ENCODE assay signal across 15 cellular contexts in genomic region chr7:106062521-106062931, GRCh38. TPM values are rescaled to one million over a fixed set of nuclear protein-coding genes. Genes with fewer than 3 reads are reported as not detected.
A peak's percentile ranks its signal among the peaks of the same experiment; 100 is the strongest.
DNase-seq lines count a peak whose midpoint lies in the region; ATAC-seq and TF ChIP-seq lines count a peak whose summit lies in the region.
"Had no signal": no experiment of that assay in that cellular context is flagged by ENCODE, and none has a peak within 500 bp of the region (broad histone marks: within the 10 kb centered on the region; RNA-seq: fewer than 3 reads in every experiment).

No MANE protein-coding gene starts in this region.

- no peaks in the 10 kb centered on the region for H3K36me3 Mint-ChIP-seq in activated T-cell treated with anti-CD3 and anti-CD28 coated beads, Interleukin-2, amount 50 U/mL, for 72 hours (ENCODE audit: insufficient read depth in 2 of 2)

- no peaks in the 10 kb centered on the region for H3K36me3 ChIP-seq in esophagus squamous epithelium
- H3K36me3 ChIP-seq: MG63, thyroid gland had no signal

- TF ChIP-seq CTCF in RWPE1 (conservative IDR thresholded peaks at IDR 0.05; ENCODE audit: low read depth) (no peak), esophagus squamous epithelium (IDR thresholded peaks at IDR 0.05) (no peak)

- no peaks in the 10 kb centered on the region for H3K9me3 ChIP-seq in esophagus squamous epithelium
- H3K9me3 ChIP-seq: MG63, thyroid gland had no signal

- peak overlapping the region; percentile 95 for H3K27ac ChIP-seq in RWPE1
- H3K27ac ChIP-seq in esophagus squamous epithelium = peak overlapping the region; percentile 82 to 91 (median 84)
- H3K27ac ChIP-seq: thyroid gland had no signal

- no peaks in the 10 kb centered on the region for H3K9me3 Mint-ChIP-seq in activated T-cell treated with anti-CD3 and anti-CD28 coated beads, Interleukin-2, amount 50 U/mL, for 72 hours
- no peaks in the 10 kb centered on the region for H3K9me3 Mint-ChIP-seq in stimulated activated naive CD8-positive, alpha-beta T cell treated with anti-CD3 and anti-CD28 coated beads, Interleukin-15, amount 100 ng/mL, for 72 hours

- CTCF ChIA-PET in RWPE1 (lab: Yijun Ruan, JAX) = interaction anchor here (1.2 kb wide), 1 partner anchor 9 kb away, joined by 3 read pairs; no protein-coding TSS in a partner anchor

- H3K4me3 ChIP-seq in esophagus squamous epithelium = no peak overlapping the region
- H3K4me3 ChIP-seq: MG63, thyroid gland had no signal

- intact Hi-C loops in esophagus squamous epithelium (cut with DNase I) = loop anchor here (10.0 kb wide), 1 partner anchor 52 kb away; the partner anchor contains the start of gene SYPL1

- ATAC-seq in activated T-cell treated with anti-CD3 and anti-CD28 coated beads, Interleukin-2, amount 50 U/mL, for 72 hours (replicated peaks in 1 of 2) = peak; percentile 39 to 42
- ATAC-seq in stimulated activated naive CD8-positive, alpha-beta T cell treated with anti-CD3 and anti-CD28 coated beads, Interleukin-15, amount 100 ng/mL, for 72 hours = peak; percentile 57
- ATAC-seq in GM18858 (IDR thresholded peaks at IDR 0.05; ENCODE audit: unreplicated experiment) = no peak
- ATAC-seq: left lobe of liver had no signal

- DNase-seq in activated T-cell treated with anti-CD3 and anti-CD28 coated beads, Interleukin-2, amount 50 U/mL, for 72 hours = no peak
- no peak for DNase-seq in activated T-cell treated with anti-CD3 and anti-CD28 coated beads, Interleukin-2, amount 50 U/mL, for 1 hour
- DNase-seq in RWPE1 (ENCODE audit: low spot score) (no peak), esophagus squamous epithelium (lab: John Stamatoyannopoulos, UW) (no peak), AG20443 (ENCODE audit: low spot score) (no peak), kidney glomerular epithelial cell (lab: John Stamatoyannopoulos, UW) (no peak)
- no peak for DNase-seq in stimulated activated naive CD8-positive, alpha-beta T cell treated with anti-CD3 and anti-CD28 coated beads, Interleukin-15, amount 100 ng/mL, for 72 hours
- DNase-seq: activated CD4-positive, alpha-beta T cell treated with anti-CD3 and anti-CD28 coated beads, Interleukin-2, amount 50 U/mL, for 4 hours; activated gamma-delta T cell; GF-D8; MG63; stimulated activated CD4-positive, alpha-beta T cell treated with anti-CD3 and anti-CD28 coated beads, Interleukin-15, amount 100 ng/mL, for 24 hours; thyroid gland had no signal

- POLR2A ChIA-PET in RWPE1 (lab: Yijun Ruan, JAX; ENCODE audit: low non-redundant PET) = no interaction called here

- no peak overlapping the region for H3K27ac Mint-ChIP-seq in activated T-cell treated with anti-CD3 and anti-CD28 coated beads, Interleukin-2, amount 50 U/mL, for 72 hours
- peak overlapping the region; percentile 38 to 54 for H3K27ac Mint-ChIP-seq in stimulated activated naive CD8-positive, alpha-beta T cell treated with anti-CD3 and anti-CD28 coated beads, Interleukin-15, amount 100 ng/mL, for 72 hours

- no peak for TF ChIP-seq POLR2A in esophagus squamous epithelium (IDR thresholded peaks at IDR 0.05)

- no peaks in the 10 kb centered on the region for H3K27me3 ChIP-seq in esophagus squamous epithelium
- H3K27me3 ChIP-seq: MG63, thyroid gland had no signal

- peaks cover 58 to 100% (median 80%) of the 10 kb centered on the region in 3 donors for H3K4me1 ChIP-seq in esophagus squamous epithelium

- no peaks in the 10 kb centered on the region for H3K27me3 Mint-ChIP-seq in activated T-cell treated with anti-CD3 and anti-CD28 coated beads, Interleukin-2, amount 50 U/mL, for 72 hours (ENCODE audit: low read depth)
- H3K27me3 Mint-ChIP-seq in stimulated activated naive CD8-positive, alpha-beta T cell treated with anti-CD3 and anti-CD28 coated beads, Interleukin-15, amount 100 ng/mL, for 72 hours = no peaks in the 10 kb centered on the region

- H3K4me1 Mint-ChIP-seq in activated T-cell treated with anti-CD3 and anti-CD28 coated beads, Interleukin-2, amount 50 U/mL, for 72 hours (ENCODE audit: low read depth) = peaks cover 27% of the 10 kb centered on the region
- peaks cover 62% of the 10 kb centered on the region for H3K4me1 Mint-ChIP-seq in stimulated activated naive CD8-positive, alpha-beta T cell treated with anti-CD3 and anti-CD28 coated beads, Interleukin-15, amount 100 ng/mL, for 72 hours

- no peak overlapping the region for H3K4me3 Mint-ChIP-seq in activated T-cell treated with anti-CD3 and anti-CD28 coated beads, Interleukin-2, amount 50 U/mL, for 72 hours
- peak overlapping the region in 1 of 2 donors; percentile 53 for H3K4me3 Mint-ChIP-seq in stimulated activated naive CD8-positive, alpha-beta T cell treated with anti-CD3 and anti-CD28 coated beads, Interleukin-15, amount 100 ng/mL, for 72 hours

- 28 to 63% methylated on average over 2 of the region's 2 CpGs for WGBS in esophagus squamous epithelium, 2 donors

RNA-seq across cellular contexts. Expression of gene SYPL1, which starts 49.6 kb away (rescaled TPM):
- total RNA-seq in activated T-cell treated with anti-CD3 and anti-CD28 coated beads, Interleukin-2, amount 50 U/mL, for 72 hours = 10 to 100 TPM; 29.6 to 32.0 TPM
- 100 to 1,000 TPM; 105 to 170 (median 148) TPM for total RNA-seq in esophagus squamous epithelium
